ENCODE assay signal across 11 cellular contexts in the genomic region with DNA sequence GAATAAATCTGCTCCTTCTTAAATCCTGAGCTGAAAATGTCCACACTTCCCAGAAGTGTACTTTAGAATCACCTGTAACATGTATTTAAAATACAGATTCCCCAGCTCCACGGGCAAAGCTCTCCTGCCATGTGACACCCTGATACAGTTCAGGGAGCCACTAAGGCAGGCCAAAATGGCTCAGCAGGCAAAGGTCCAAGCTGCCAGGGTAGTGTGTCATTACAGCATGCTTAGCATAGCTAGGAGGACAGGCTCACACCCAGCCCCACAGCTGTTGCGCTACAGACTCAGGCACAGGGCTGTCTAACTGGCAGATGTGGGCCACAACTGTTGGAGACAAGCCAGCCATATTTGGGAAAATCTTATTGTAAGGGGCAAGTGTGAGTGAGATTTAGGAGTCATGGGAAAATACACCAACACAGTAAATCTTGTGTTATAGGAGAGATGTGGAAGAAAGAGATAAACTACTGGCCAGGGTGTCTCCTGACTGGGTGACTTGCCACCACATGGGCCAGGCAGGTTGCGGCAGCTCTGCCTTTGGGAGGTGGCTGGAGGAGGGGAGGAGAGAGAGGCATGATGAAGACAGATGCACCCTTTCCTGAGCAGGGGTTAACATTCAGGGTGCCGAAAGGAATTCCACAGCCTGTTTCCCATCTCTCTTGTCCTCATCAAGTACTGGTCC.
DNase-seq lines count a peak whose midpoint lies in the region; FAIRE-seq and TF ChIP-seq lines count a peak whose summit lies in the region.
"Had no signal": no experiment of that assay in that cellular context is flagged by ENCODE, and none has a peak within 500 bp of the region (broad histone marks: within the 10 kb centered on the region; RNA-seq: fewer than 3 reads in every experiment).

No MANE protein-coding gene starts in this region.

- H3K9me3 ChIP-seq in breast epithelium (no peaks in the 10 kb centered on the region), astrocyte (ENCODE audit: insufficient read depth, low read depth, low read length) (no peaks in the 10 kb centered on the region)
- H3K9me3 ChIP-seq: sigmoid colon had no signal

- H3K36me3 ChIP-seq in breast epithelium (no peaks in the 10 kb centered on the region), astrocyte (ENCODE audit: insufficient read depth, low read length) (no peaks in the 10 kb centered on the region)
- H3K36me3 ChIP-seq: sigmoid colon had no signal

- H2AFZ ChIP-seq in astrocyte (ENCODE audit: low read depth, low read length): no peak overlapping the region

- intact Hi-C loops in MCF 10A (cut with micrococcal nuclease): no loop called here
- intact Hi-C loops in breast epithelium (cut with DNase I; ENCODE audit: low total_unique reads): no loop called here

- CTCF ChIA-PET in MCF 10A (lab: Yijun Ruan, JAX): interaction anchor here (0.6 to 1.8 kb wide), 4 partner anchors 15 to 290 kb away, joined by 3 to 10 read pairs (median 4); no protein-coding TSS in a partner anchor

- H3K9ac ChIP-seq in astrocyte (ENCODE audit: low read length): no peak overlapping the region

- no peak for TF ChIP-seq CTCF in MCF 10A (IDR thresholded peaks at IDR 0.05; ENCODE audit: unreplicated experiment)
- TF ChIP-seq CTCF in breast epithelium (IDR thresholded peaks at IDR 0.05): no peak
- TF ChIP-seq CTCF in astrocyte (IDR thresholded peaks at IDR 0.05; ENCODE audit: insufficient read depth, low read depth, low read length): no peak

- H3K79me2 ChIP-seq in astrocyte (ENCODE audit: insufficient read depth, low read length): no peaks in the 10 kb centered on the region

- peak overlapping the region; percentile 17 for H3K4me3 Mint-ChIP-seq in MCF 10A (ENCODE audit: unreplicated experiment)
- H3K4me3 Mint-ChIP-seq in astrocyte (ENCODE audit: unreplicated experiment): no peak overlapping the region

- peaks cover 4% of the 10 kb centered on the region for H3K36me3 Mint-ChIP-seq in MCF 10A (ENCODE audit: insufficient read depth, unreplicated experiment)
- peaks cover 2% of the 10 kb centered on the region for H3K36me3 Mint-ChIP-seq in astrocyte (ENCODE audit: low read depth, unreplicated experiment)

- no peaks in the 10 kb centered on the region for H3K9me3 Mint-ChIP-seq in MCF 10A (ENCODE audit: unreplicated experiment)
- no peaks in the 10 kb centered on the region for H3K9me3 Mint-ChIP-seq in astrocyte (ENCODE audit: unreplicated experiment)

- H3K4me2 ChIP-seq in astrocyte (ENCODE audit: low read length): no peak overlapping the region

- H3K27ac Mint-ChIP-seq in MCF 10A (ENCODE audit: low read depth, unreplicated experiment) (peak overlapping the region; percentile 33), astrocyte (ENCODE audit: unreplicated experiment) (no peak overlapping the region)

- DNase-seq in MCF 10A (ENCODE audit: unreplicated experiment) (peak; percentile 50), breast epithelium (ENCODE audit: low spot score in 2 of 2) (no peak), astrocyte (ENCODE audit: low read depth) (peak; percentile 68), hepatic stellate cell (ENCODE audit: low spot score) (peak; percentile 41), ureter (ENCODE audit: low spot score) (peak; percentile 59), NCI-H1694 (lab: John Stamatoyannopoulos, UW) (no peak), NCI-H446 treated with DMSO at 0.1 percent for 48 hours (lab: John Stamatoyannopoulos, UW) (no peak)
- no peak for DNase-seq in activated CD4-positive, CD25-positive, alpha-beta regulatory T cell (lab: John Stamatoyannopoulos, UW)
- DNase-seq: activated T-cell treated with anti-CD3 and anti-CD28 coated beads, Interleukin-2, amount 50 U/mL, for 1 hour; dermis blood vessel endothelial cell; sigmoid colon had no signal

- no peaks in the 10 kb centered on the region for H4K20me1 ChIP-seq in astrocyte (ENCODE audit: insufficient read depth, low read length)

- H3K27me3 Mint-ChIP-seq in MCF 10A (ENCODE audit: insufficient read depth, unreplicated experiment) (no peaks in the 10 kb centered on the region), astrocyte (ENCODE audit: low read depth, unreplicated experiment) (no peaks in the 10 kb centered on the region)

- FAIRE-seq in astrocyte (lab: Jason Lieb, UNC): peak; percentile 5

- H3K27me3 ChIP-seq in breast epithelium (no peaks in the 10 kb centered on the region), astrocyte (ENCODE audit: insufficient read depth, low read length) (no peaks in the 10 kb centered on the region)
- H3K27me3 ChIP-seq: sigmoid colon had no signal

- no peak overlapping the region for H3K4me3 ChIP-seq in breast epithelium
- H3K4me3 ChIP-seq in astrocyte (ENCODE audit: insufficient read depth, low read depth, low read length): no peak overlapping the region
- H3K4me3 ChIP-seq: sigmoid colon had no signal

- no peaks in the 10 kb centered on the region for H3K4me1 ChIP-seq in breast epithelium
- H3K4me1 ChIP-seq in astrocyte (ENCODE audit: insufficient read depth, low read length): no peaks in the 10 kb centered on the region

- POLR2A ChIA-PET in MCF 10A (lab: Yijun Ruan, JAX): no interaction called here

- H3K27ac ChIP-seq in breast epithelium (no peak overlapping the region), astrocyte (ENCODE audit: low read depth, low read length) (no peak overlapping the region)
- H3K27ac ChIP-seq: sigmoid colon had no signal

- peaks cover 17% of the 10 kb centered on the region for H3K4me1 Mint-ChIP-seq in MCF 10A (ENCODE audit: insufficient read depth, unreplicated experiment)
- H3K4me1 Mint-ChIP-seq in astrocyte (ENCODE audit: low read depth, unreplicated experiment): peaks cover 2% of the 10 kb centered on the region

- no peak for TF ChIP-seq POLR2A in breast epithelium (IDR thresholded peaks at IDR 0.05)

- no TSS peak for BruUV-seq in MCF 10A (replicated peaks; lab: Mats Ljungman, UMichigan)

Comparison
In these comparisons a context has a peak if more than half of its experiments do, and no peak if none do; other contexts are left out.
1. DNase-seq: peak in MCF 10A (single experiment), astrocyte (single experiment), hepatic stellate cell (single experiment) and ureter (single experiment); none in breast epithelium (0 of 2), NCI-H1694 (single experiment), NCI-H446 treated with DMSO at 0.1 percent for 48 hours (single experiment) and activated CD4-positive, CD25-positive, alpha-beta regulatory T cell (0 of 4).